ENCODE assay signal across 11 cellular contexts in the genomic region with DNA sequence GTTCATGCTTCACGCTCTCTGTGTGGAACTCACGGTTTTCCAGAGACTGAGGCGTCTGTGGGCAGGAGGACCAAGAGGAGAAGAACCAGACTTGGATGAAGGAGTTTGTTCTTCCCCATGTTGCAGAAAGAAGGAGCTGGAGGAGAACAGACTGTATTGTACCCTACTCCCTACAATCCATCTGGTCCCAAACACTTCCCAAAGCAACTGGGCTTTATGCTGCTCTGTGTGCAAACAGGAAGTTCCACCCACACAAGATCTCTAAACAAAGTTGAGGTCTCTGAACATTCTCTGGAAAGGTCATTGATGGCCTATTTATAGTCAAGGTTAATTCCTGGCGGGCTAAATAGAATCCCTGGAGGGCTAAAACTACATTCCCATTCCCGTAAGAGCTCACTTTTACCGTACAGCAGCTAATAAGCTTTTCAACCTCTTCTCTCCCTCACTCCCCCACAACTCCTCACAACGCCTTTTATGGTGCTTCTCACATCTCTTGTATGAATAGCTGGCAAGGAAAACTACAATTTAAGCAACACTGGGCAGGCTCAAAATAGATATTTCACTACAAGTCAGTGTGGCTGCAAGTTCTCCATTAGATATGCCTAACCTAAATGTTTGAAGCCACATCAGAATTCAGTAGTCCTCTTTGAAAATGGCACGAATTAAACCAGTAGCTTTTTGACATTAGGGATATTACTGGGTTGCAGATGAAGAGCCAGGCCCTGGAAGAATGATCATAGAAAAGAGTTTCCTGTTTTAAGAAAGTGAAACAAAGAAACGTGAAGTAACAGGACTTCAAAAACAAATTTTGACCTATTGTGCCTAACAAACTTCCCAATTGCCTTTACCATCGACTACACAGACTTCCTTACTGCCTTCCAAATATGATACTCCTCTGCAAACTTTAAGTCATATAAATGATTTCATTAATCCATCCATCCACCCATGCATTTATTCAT. TPM values are rescaled to one million over a fixed set of nuclear protein-coding genes. Genes with fewer than 3 reads are reported as not detected.
A peak's percentile ranks its signal among the peaks of the same experiment; 100 is the strongest.
DNase-seq lines count a peak whose midpoint lies in the region; ATAC-seq, FAIRE-seq and TF ChIP-seq lines count a peak whose summit lies in the region.
"Had no signal": no experiment of that assay in that cellular context is flagged by ENCODE, and none has a peak within 500 bp of the region (broad histone marks: within the 10 kb centered on the region; RNA-seq: fewer than 3 reads in every experiment).

A gene (minus strand): TSS at position 189 of the 959 bp plus-strand sequence. CDS start 70 bp downstream, at position 119.

- peak within 1 kb of the TSS; percentile 39 to 62 (median 44) for H3K4me3 ChIP-seq in breast epithelium

- H3K36me3 ChIP-seq in breast epithelium, result no peaks in the 10 kb centered on the region

- peak; percentile 87 for ATAC-seq in Right ventricle myocardium superior (ENCODE audit: poor library complexity)
- ATAC-seq in omental fat pad (ENCODE audit: low FRiP score), result peak; percentile 81

- no peak within 1 kb of the TSS for H3K27ac Mint-ChIP-seq in MCF 10A (ENCODE audit: low read depth, unreplicated experiment)
- H3K27ac Mint-ChIP-seq: progenitor cell of endocrine pancreas had no signal

- POLR2A ChIA-PET in MCF 10A (lab: Yijun Ruan, JAX), result interaction anchor here (0.7 kb wide), 1 partner anchor 12 kb away, joined by 3 read pairs; no protein-coding TSS in a partner anchor

- DNase-seq in breast epithelium (ENCODE audit: low spot score in 2 of 2) (peak in 1 of 2 donors; percentile 51), MCF 10A (ENCODE audit: unreplicated experiment) (no peak), Right ventricle myocardium superior (no peak), omental fat pad (ENCODE audit: low spot score) (no peak), NCI-H1694 treated with DMSO at 0.1 percent for 48 hours (lab: John Stamatoyannopoulos, UW) (no peak), hepatic stellate cell (ENCODE audit: low spot score) (no peak), HTR-8/SVneo (ENCODE audit: insufficient read length, low spot score) (no peak), SIG-M5 (lab: John Stamatoyannopoulos, UW) (no peak)
- DNase-seq: activated naive CD4-positive, alpha-beta T cell treated with Interleukin-2 at 50 U/mL for 16 hours; SHP77 had no signal

- no peaks in the 10 kb centered on the region for H3K27me3 ChIP-seq in breast epithelium

- no peak within 1 kb of the TSS for H3K4me3 Mint-ChIP-seq in MCF 10A (ENCODE audit: unreplicated experiment)

- no TSS peak for BruUV-seq in MCF 10A (replicated peaks; lab: Mats Ljungman, UMichigan)

- no peak for FAIRE-seq in HTR-8/SVneo (lab: Jason Lieb, UNC)

- no peaks in the 10 kb centered on the region for H3K9me3 ChIP-seq in breast epithelium

- H3K27ac ChIP-seq in breast epithelium, result peak within 1 kb of the TSS; percentile 78 to 84

- TF ChIP-seq POLR2A in breast epithelium (IDR thresholded peaks at IDR 0.05), result peak; percentile 23

- no peaks in the 10 kb centered on the region for H3K9me3 Mint-ChIP-seq in MCF 10A (ENCODE audit: unreplicated experiment)

- H3K4me1 Mint-ChIP-seq in MCF 10A (ENCODE audit: insufficient read depth, unreplicated experiment), result no peaks in the 10 kb centered on the region

- H3K27me3 Mint-ChIP-seq in MCF 10A (ENCODE audit: insufficient read depth, unreplicated experiment), result peaks cover 11% of the 10 kb centered on the region

- intact Hi-C loops in breast epithelium (cut with DNase I; ENCODE audit: low total_unique reads) (no loop called here), MCF 10A (cut with micrococcal nuclease) (no loop called here), Right ventricle myocardium superior (cut with DNase I) (loop anchor here (5.0 kb wide), 1 partner anchor 126 kb away; no protein-coding TSS in a partner anchor)

- H3K4me1 ChIP-seq in breast epithelium, result no peaks in the 10 kb centered on the region

- no peaks in the 10 kb centered on the region for H3K36me3 Mint-ChIP-seq in MCF 10A (ENCODE audit: insufficient read depth, unreplicated experiment)

- CTCF ChIA-PET in MCF 10A (lab: Yijun Ruan, JAX), result interaction anchor here (0.7 to 1.0 kb wide), 2 partner anchors 66 to 573 kb away, joined by 3 to 5 read pairs; no protein-coding TSS in a partner anchor

- TF ChIP-seq CTCF in breast epithelium (IDR thresholded peaks at IDR 0.05) (no peak), MCF 10A (IDR thresholded peaks at IDR 0.05; ENCODE audit: unreplicated experiment) (no peak), omental fat pad (IDR thresholded peaks at IDR 0.05) (no peak)

RNA-seq across cellular contexts. Expression of the gene that starts here (rescaled TPM):
- total RNA-seq in breast epithelium (100 to 1,000 TPM; 276 to 457 (median 281) TPM), MCF 10A (2022) (not detected in 2 replicates), Right ventricle myocardium superior (478 TPM), omental fat pad (100 to 1,000 TPM; 178 to 694 (median 529) TPM)

Comparison
In these comparisons a context has a peak if more than half of its experiments do, and no peak if none do; other contexts are left out.
1. RNA of the gene that starts here (total RNA-seq): 178 to 694 TPM in omental fat pad, 478 TPM in Right ventricle myocardium superior (single experiment) and 276 to 457 TPM in breast epithelium; not detected in MCF 10A; every median in the first group is over 100 times any median in the second.